Comparison of ENCODE assay signal across 8 cellular contexts in genomic region chr1:51517361-51518032, GRCh38. TPM values are rescaled to one million over a fixed set of nuclear protein-coding genes. Genes with fewer than 3 reads are reported as not detected.
DNase-seq lines count a peak whose midpoint lies in the region; ATAC-seq and TF ChIP-seq lines count a peak whose summit lies in the region.

No MANE protein-coding gene starts in this region.

- no peaks in the 10 kb centered on the region for H3K27me3 Mint-ChIP-seq in IgD-negative memory B cell

- peak overlapping the region; percentile 90 to 97 (median 96) for H3K4me3 Mint-ChIP-seq in IgD-negative memory B cell

- peak overlapping the region; percentile 94 for H3K9ac ChIP-seq in BLaER1

- no peak for TF ChIP-seq POLR2A in testis (IDR thresholded peaks at IDR 0.05)

- H3K4me3 ChIP-seq in BLaER1: peak overlapping the region; percentile 98
- H3K4me3 ChIP-seq in ascending aorta: peak overlapping the region; percentile 95 to 98
- peak overlapping the region; percentile 79 to 96 for H3K4me3 ChIP-seq in testis

- H3K36me3 Mint-ChIP-seq in IgD-negative memory B cell: no peaks in the 10 kb centered on the region

- intact Hi-C loops in ascending aorta (cut with DNase I): loop anchor here (2.0 to 10.0 kb wide), 4 partner anchors 95 to 537 kb away; partner anchors contain the start of genes BTF3L4, OSBPL9 and TXNDC12
- intact Hi-C loops in testis (cut with DNase I; ENCODE audit: low total_unique reads): no loop called here

- peak overlapping the region; percentile 98 for H3K4me2 ChIP-seq in BLaER1

- ATAC-seq in HG03469 (IDR thresholded peaks at IDR 0.05; ENCODE audit: unreplicated experiment): no peak

- DNase-seq in ascending aorta (ENCODE audit: low spot score in 2 of 2) (no peak), left kidney (ENCODE audit: low read depth, low spot score) (peak; percentile 7), testis (peak; percentile 40), HEK293T (ENCODE audit: extremely low spot score) (no peak), NCI-H1048 (lab: John Stamatoyannopoulos, UW) (no peak)

- TF ChIP-seq CTCF in ascending aorta (IDR thresholded peaks at IDR 0.05) (no peak), testis (IDR thresholded peaks at IDR 0.05) (no peak)

- H3K9me3 ChIP-seq in BLaER1 (no peaks in the 10 kb centered on the region), ascending aorta (no peaks in the 10 kb centered on the region), testis (no peaks in the 10 kb centered on the region)

- H3K9me3 Mint-ChIP-seq in IgD-negative memory B cell: no peaks in the 10 kb centered on the region

- H3K27me3 ChIP-seq in BLaER1 (no peaks in the 10 kb centered on the region), ascending aorta (no peaks in the 10 kb centered on the region), testis (no peaks in the 10 kb centered on the region)

- peak overlapping the region; percentile 91 to 94 (median 94) for H3K27ac Mint-ChIP-seq in IgD-negative memory B cell

- CTCF ChIA-PET in HEK293T (lab: Yijun Ruan, JAX): no interaction called here

- H3K27ac ChIP-seq in BLaER1: peak overlapping the region; percentile 94
- H3K27ac ChIP-seq in ascending aorta: peak overlapping the region; percentile 86 to 93
- H3K27ac ChIP-seq in testis: peak overlapping the region; percentile 87 to 94

- peaks cover 59% of the 10 kb centered on the region for H4K20me1 ChIP-seq in BLaER1

- POLR2A ChIA-PET in HEK293T (lab: Yijun Ruan, JAX): interaction anchor here (0.9 to 1.1 kb wide), 2 partner anchors 8 to 45 kb away, joined by 3 to 5 read pairs; no protein-coding TSS in a partner anchor

- WGBS in testis, 2 donors: 1% methylated on average over 7 of the region's 7 CpGs

- H3K4me1 ChIP-seq in BLaER1 (peaks cover 45% of the 10 kb centered on the region), ascending aorta (peaks cover 3 to 27% of the 10 kb centered on the region in 2 donors), testis (peaks cover 22% of the 10 kb centered on the region)

- H3K36me3 ChIP-seq in BLaER1: no peaks in the 10 kb centered on the region
- H3K36me3 ChIP-seq in ascending aorta: no peaks in the 10 kb centered on the region
- H3K36me3 ChIP-seq in testis (ENCODE audit: low read depth, missing control alignments): no peaks in the 10 kb centered on the region

- H3K4me1 Mint-ChIP-seq in IgD-negative memory B cell: peaks cover 36 to 65% (median 48%) of the 10 kb centered on the region in 3 donors

TF ChIP-seq in HEK293T, 16 proteins besides CTCF, POLR2A, EP300 and RAD21:
- TF ChIP-seq CTBP1 (IDR thresholded peaks at IDR 0.05; ENCODE audit: borderline replicate concordance) (no peak), FOXM1 (IDR thresholded peaks at IDR 0.05; ENCODE audit: borderline replicate concordance) (no peak), L3MBTL2 (conservative IDR thresholded peaks at IDR 0.05) (no peak), ELF4 (IDR thresholded peaks at IDR 0.05) (no peak), FOXK2 (IDR thresholded peaks at IDR 0.05) (no peak), TARDBP (IDR thresholded peaks at IDR 0.05) (no peak), PKNOX1 (IDR thresholded peaks at IDR 0.05) (no peak), FOXA1 (IDR thresholded peaks at IDR 0.05) (no peak), HDGF (IDR thresholded peaks at IDR 0.05; ENCODE audit: borderline replicate concordance) (no peak), BHLHE40 (IDR thresholded peaks at IDR 0.05; ENCODE audit: borderline replicate concordance) (no peak), ARNT (IDR thresholded peaks at IDR 0.05) (no peak), ZNF384 (IDR thresholded peaks at IDR 0.05) (no peak), LEF1 (IDR thresholded peaks at IDR 0.05; ENCODE audit: borderline replicate concordance) (no peak), SP1 (IDR thresholded peaks at IDR 0.05) (no peak), NFRKB (IDR thresholded peaks at IDR 0.05) (no peak), SUZ12 (IDR thresholded peaks at IDR 0.05) (no peak)

RNA-seq across cellular contexts. Expression of gene EPS15, which starts 1.6 kb away (rescaled TPM):
- polyA plus RNA-seq in IgD-negative memory B cell (70.2 TPM), testis (ENCODE audit: insufficient read depth, low read depth, low replicate concordance) (77.2 TPM)
- total RNA-seq in ascending aorta (44.6 TPM), testis (100 to 1,000 TPM; 108 to 127 TPM)

Comparison
In these comparisons a context has a peak if more than half of its experiments do, and no peak if none do; other contexts are left out.
1. DNase-seq: peak in left kidney (single experiment) and testis (single experiment); none in ascending aorta (0 of 2), HEK293T (single experiment) and NCI-H1048 (single experiment).
2. Peak in every context shown above with its lines, with median percentiles within 50 percentile points of each other: H3K27ac ChIP-seq and H3K4me3 ChIP-seq.